Comparison of ENCODE assay signal across 12 cellular contexts in the genomic region with DNA sequence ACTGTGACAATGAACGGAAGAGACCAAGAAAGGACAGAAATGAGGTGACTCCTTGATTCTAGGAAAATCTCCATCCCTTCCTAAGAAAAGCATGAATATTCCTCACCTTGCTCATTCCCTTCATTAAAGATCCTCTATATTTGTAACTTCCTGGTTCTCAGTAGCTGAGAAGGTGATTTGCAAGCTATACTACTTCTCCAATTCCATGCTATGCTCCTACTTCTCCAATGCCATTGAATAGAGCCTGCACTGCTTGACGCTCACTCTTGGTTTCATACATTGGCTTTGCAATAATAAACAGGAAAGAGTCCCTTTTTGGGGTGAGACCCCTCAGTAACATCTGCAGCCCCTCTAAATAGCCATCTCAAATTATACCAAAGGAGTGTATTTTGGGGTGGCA. TPM values are rescaled to one million over a fixed set of nuclear protein-coding genes. Genes with fewer than 3 reads are reported as not detected.
"Had no signal": no experiment of that assay in that cellular context is flagged by ENCODE, and none has a peak within 500 bp of the region (broad histone marks: within the 10 kb centered on the region; RNA-seq: fewer than 3 reads in every experiment).

No MANE protein-coding gene starts in this region.

RNA-seq across cellular contexts. Expression of a gene that starts 50.3 kb away (rescaled TPM):
- total RNA-seq: activated CD4-positive, alpha-beta memory T cell treated with anti-CD3 and anti-CD28 coated beads, Interleukin-2, amount 10 ng/mL, durations not matched to agents 7 days and 5 days; activated T-cell treated with anti-CD3 and anti-CD28 coated beads, Interleukin-2, amount 50 U/mL, for 4 hours; activated T-helper 1 cell treated with anti-CD3 and anti-CD28 coated beads, Interleukin-12 subunit alpha, Interleukin-12 subunit beta, Interleukin-2, Interleukin-4 antibody, amounts not matched to agents 30 ng/mL and 10 ng/mL and 1 ng/mL, durations not matched to agents 14 hours and 24 hours and 36 hours; aorta; IMR-90; K562; M059J; OCI-LY7; PC-9; Right ventricle myocardium inferior; SK-MEL-5; T-helper 2 cell treated with Interferon-gamma antibody and Interleukin-4, amounts not matched to agents 100 ng/mL and 5 ng/mL, for 36 hours had no signal
- polyA plus RNA-seq: aorta, IMR-90, K562 had no signal
